Comparison of ENCODE assay signal across 11 cellular contexts in the genomic region with DNA sequence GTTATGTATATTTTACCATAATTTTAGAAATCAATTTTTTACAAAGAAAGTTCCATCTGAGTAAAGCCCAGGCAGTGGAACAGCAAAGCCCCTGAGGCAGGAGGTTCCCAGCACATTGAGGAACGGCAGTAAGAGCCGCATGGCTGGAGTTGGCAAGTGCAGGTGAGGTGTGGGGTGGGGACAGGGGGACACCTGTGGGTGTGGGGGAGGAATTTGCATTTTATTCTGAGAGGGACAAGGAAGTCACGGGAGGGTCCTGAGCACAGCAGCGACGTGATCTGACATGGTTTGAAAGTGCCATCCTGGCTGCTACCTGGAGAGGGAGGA. TPM values are rescaled to one million over a fixed set of nuclear protein-coding genes. Genes with fewer than 3 reads are reported as not detected.
DNase-seq lines count a peak whose midpoint lies in the region; ATAC-seq, FAIRE-seq and TF ChIP-seq lines count a peak whose summit lies in the region.
"Had no signal": no experiment of that assay in that cellular context is flagged by ENCODE, and none has a peak within 500 bp of the region (broad histone marks: within the 10 kb centered on the region; RNA-seq: fewer than 3 reads in every experiment).

No MANE protein-coding gene starts in this region.

- peak; percentile 32 for DNase-seq in GM12891 (ENCODE audit: insufficient read length, low spot score)
- no peak for DNase-seq in WTC11 (ENCODE audit: low spot score)
- no peak for DNase-seq in foreskin fibroblast
- no peak for DNase-seq in skeletal muscle cell (ENCODE audit: low read depth)
- DNase-seq in HT-29 (ENCODE audit: low spot score) = no peak
- no peak for DNase-seq in mucosa of gallbladder (ENCODE audit: low spot score)
- DNase-seq in UCSD-AML1 (lab: John Stamatoyannopoulos, UW; ENCODE audit: unreplicated experiment) = no peak
- DNase-seq: activated CD4-positive, alpha-beta T cell treated with anti-CD3 and anti-CD28 coated beads for 48 hours; NCI-H1694; stimulated activated CD4-positive, alpha-beta T cell treated with anti-CD3 and anti-CD28 coated beads, Interleukin-4, amount 100 ng/mL, for 4 hours had no signal

- H3K4me3 ChIP-seq in foreskin fibroblast (ENCODE audit: low read depth in 1 of 2, low read length in 2 of 2) (peak overlapping the region; percentile 39 to 42), skeletal muscle cell (ENCODE audit: low read depth, low read length) (peak overlapping the region; percentile 45)

- no peaks in the 10 kb centered on the region for H3K9me3 Mint-ChIP-seq in WTC11

- POLR2A ChIA-PET in WTC11 (lab: Charles Lee) = interaction anchor here (0.6 kb wide), 1 partner anchor 10 kb away, joined by 3 read pairs; no protein-coding TSS in a partner anchor

- CTCF ChIA-PET in WTC11 (lab: Charles Lee) = interaction anchor here (1.0 to 1.1 kb wide), 2 partner anchors 42 to 59 kb away, joined by 3 read pairs; partner anchors contain the start of gene COLEC11

- TF ChIP-seq CTCF in WTC11 (IDR thresholded peaks at IDR 0.05) (no peak), foreskin fibroblast (IDR thresholded peaks at IDR 0.05; ENCODE audit: low read depth, low read length) (no peak)

- peak overlapping the region; percentile 24; the same call in 1 of the 2 replicates for H3K27ac Mint-ChIP-seq in WTC11

- peaks cover 10% of the 10 kb centered on the region for H3K4me1 Mint-ChIP-seq in WTC11

- no peak for FAIRE-seq in GM12891 (lab: Jason Lieb, UNC)

- no peak overlapping the region for H3K4me3 Mint-ChIP-seq in WTC11

- ATAC-seq in WTC11 = no peak
- no peak for ATAC-seq in HG02981 (IDR thresholded peaks at IDR 0.05; ENCODE audit: unreplicated experiment)

- peaks cover 7% of the 10 kb centered on the region for H3K36me3 Mint-ChIP-seq in WTC11

- no peaks in the 10 kb centered on the region for H3K27me3 Mint-ChIP-seq in WTC11 (ENCODE audit: low read depth)

- TF ChIP-seq POLR2A in GM12891 (IDR thresholded peaks at IDR 0.05; ENCODE audit: low read depth, low read length) = no peak

TF ChIP-seq in GM12891, 5 proteins besides CTCF, POLR2A, EP300 and RAD21:
- TF ChIP-seq POLR2AphosphoS5 (IDR thresholded peaks at IDR 0.05; ENCODE audit: low read depth, low read length) (no peak), SPI1 (IDR thresholded peaks at IDR 0.05; ENCODE audit: low read depth, low read length) (no peak), POU2F2 (IDR thresholded peaks at IDR 0.05; ENCODE audit: low read depth, low read length) (peak; percentile 68; the same call in 1 of the 2 replicates)

TF ChIP-seq in WTC11, 78 proteins besides CTCF, POLR2A, EP300 and RAD21:
- TF ChIP-seq EMX1 (CRISPR knock-in tag; IDR thresholded peaks at IDR 0.05) (no peak), GRHL2 (CRISPR knock-in tag; IDR thresholded peaks at IDR 0.05; ENCODE audit: insufficient replicate concordance, severe bottlenecking) (no peak), ZNF138 (CRISPR knock-in tag; conservative IDR thresholded peaks at IDR 0.05) (no peak), TEAD4 (CRISPR knock-in tag; IDR thresholded peaks at IDR 0.05) (no peak), ELF4 (CRISPR knock-in tag; IDR thresholded peaks at IDR 0.05; ENCODE audit: low read depth) (no peak), NR2C2 (CRISPR knock-in tag; IDR thresholded peaks at IDR 0.05) (no peak), GTF2I (CRISPR knock-in tag; conservative IDR thresholded peaks at IDR 0.05) (no peak), NR1H2 (CRISPR knock-in tag; IDR thresholded peaks at IDR 0.05) (no peak), GABPB1 (CRISPR knock-in tag; IDR thresholded peaks at IDR 0.05) (no peak), MLX (CRISPR knock-in tag; IDR thresholded peaks at IDR 0.05) (no peak), SOX15 (CRISPR knock-in tag; IDR thresholded peaks at IDR 0.05) (no peak)
- TF ChIP-seq, protein P1, sequence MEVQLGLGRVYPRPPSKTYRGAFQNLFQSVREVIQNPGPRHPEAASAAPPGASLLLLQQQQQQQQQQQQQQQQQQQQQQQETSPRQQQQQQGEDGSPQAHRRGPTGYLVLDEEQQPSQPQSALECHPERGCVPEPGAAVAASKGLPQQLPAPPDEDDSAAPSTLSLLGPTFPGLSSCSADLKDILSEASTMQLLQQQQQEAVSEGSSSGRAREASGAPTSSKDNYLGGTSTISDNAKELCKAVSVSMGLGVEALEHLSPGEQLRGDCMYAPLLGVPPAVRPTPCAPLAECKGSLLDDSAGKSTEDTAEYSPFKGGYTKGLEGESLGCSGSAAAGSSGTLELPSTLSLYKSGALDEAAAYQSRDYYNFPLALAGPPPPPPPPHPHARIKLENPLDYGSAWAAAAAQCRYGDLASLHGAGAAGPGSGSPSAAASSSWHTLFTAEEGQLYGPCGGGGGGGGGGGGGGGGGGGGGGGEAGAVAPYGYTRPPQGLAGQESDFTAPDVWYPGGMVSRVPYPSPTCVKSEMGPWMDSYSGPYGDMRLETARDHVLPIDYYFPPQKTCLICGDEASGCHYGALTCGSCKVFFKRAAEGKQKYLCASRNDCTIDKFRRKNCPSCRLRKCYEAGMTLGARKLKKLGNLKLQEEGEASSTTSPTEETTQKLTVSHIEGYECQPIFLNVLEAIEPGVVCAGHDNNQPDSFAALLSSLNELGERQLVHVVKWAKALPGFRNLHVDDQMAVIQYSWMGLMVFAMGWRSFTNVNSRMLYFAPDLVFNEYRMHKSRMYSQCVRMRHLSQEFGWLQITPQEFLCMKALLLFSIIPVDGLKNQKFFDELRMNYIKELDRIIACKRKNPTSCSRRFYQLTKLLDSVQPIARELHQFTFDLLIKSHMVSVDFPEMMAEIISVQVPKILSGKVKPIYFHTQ (CRISPR knock-in tag; IDR thresholded peaks at IDR 0.05) = no peak

RNA-seq across cellular contexts. Expression of gene ADI1, which starts 16.1 kb away (rescaled TPM):
- 16.1 TPM for polyA plus RNA-seq in GM12891 (2012; ENCODE audit: low read depth, missing spikeins)
- total RNA-seq in WTC11 (2021) (20.1 to 21.4 TPM (median 20.1 TPM) in 3 replicates), mucosa of gallbladder (223 TPM)
- total RNA-seq in HT-29 (2014; rRNA removed; shearing (Covaris generic)) = 41.7 and 47.4 TPM in 2 replicates

RNA-seq across cellular contexts. Expression of gene RNASEH1, which starts 22.7 kb away (rescaled TPM):
- polyA plus RNA-seq in GM12891 (2012; ENCODE audit: low read depth, missing spikeins) = 19.1 TPM
- total RNA-seq in WTC11 (2021) (34.0 to 44.4 TPM (median 38.7 TPM) in 3 replicates), mucosa of gallbladder (14.9 TPM)
- total RNA-seq in HT-29 (2014; rRNA removed; shearing (Covaris generic)) = 20.0 and 28.1 TPM in 2 replicates

RNA-seq across cellular contexts. Expression of gene RPS7, which starts 39.6 kb away (rescaled TPM):
- polyA plus RNA-seq in GM12891 (2012; ENCODE audit: low read depth, missing spikeins) = 3,128 TPM
- total RNA-seq in WTC11 (2021) = 1,629 to 1,800 TPM (median 1,725 TPM) in 3 replicates
- 1,412 and 1,563 TPM in 2 replicates for total RNA-seq in HT-29 (2014; rRNA removed; shearing (Covaris generic))
- total RNA-seq in mucosa of gallbladder = 690 TPM

RNA-seq across cellular contexts. Expression of gene COLEC11, which starts 59.5 kb away (rescaled TPM):
- 1.1 TPM for polyA plus RNA-seq in GM12891 (2012; ENCODE audit: low read depth, missing spikeins)
- total RNA-seq in WTC11 (2021) (0.69 to 1.3 TPM (median 0.87 TPM) in 3 replicates), mucosa of gallbladder (79.0 TPM)
- not detected in 2 replicates for total RNA-seq in HT-29 (2014; rRNA removed; shearing (Covaris generic))
